In the genomic region with DNA sequence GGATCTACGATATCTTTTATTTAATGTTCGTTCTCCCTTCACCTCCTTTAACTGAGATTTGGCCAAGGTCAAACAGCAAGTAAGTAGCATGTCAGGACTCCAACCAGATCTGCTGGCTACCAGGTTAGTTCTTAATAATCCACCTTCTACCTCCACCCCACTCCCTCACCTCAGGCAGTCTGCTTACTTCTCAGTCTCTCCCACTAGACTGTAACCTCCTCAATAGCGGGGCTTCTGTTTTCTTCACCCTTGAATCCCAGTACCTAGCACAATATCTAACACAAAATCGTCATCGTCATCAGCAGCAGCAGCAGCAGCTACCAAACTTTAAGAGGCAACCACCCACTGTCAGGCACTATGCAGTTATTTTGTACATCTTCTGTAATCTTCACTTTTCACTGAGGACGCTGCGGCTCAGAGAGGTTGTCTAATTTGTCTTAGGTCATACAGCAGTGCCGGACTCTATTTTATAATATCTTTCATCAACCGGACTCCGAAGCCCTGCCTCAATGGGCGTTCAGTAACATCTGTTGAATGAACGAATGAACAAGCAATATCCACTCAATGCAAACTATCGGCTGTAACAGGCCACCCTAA, we compare ENCODE assay signal across 7 cellular contexts. TPM values are rescaled to one million over a fixed set of nuclear protein-coding genes. Genes with fewer than 3 reads are reported as not detected.
DNase-seq lines count a peak whose midpoint lies in the region; ATAC-seq and TF ChIP-seq lines count a peak whose summit lies in the region.

No MANE protein-coding gene starts in this region.

- 14% methylated on average over 13 of the region's 13 CpGs for WGBS in hepatocyte (ENCODE audit: low lambda C conversion rate, missing lambda C conversion rate)
- 15% methylated on average over 13 of the region's 13 CpGs for WGBS in smooth muscle cell (ENCODE audit: low lambda C conversion rate)

- H3K4me3 ChIP-seq in HL-60 (replicated peaks; ENCODE audit: insufficient read depth, low read length) (peak overlapping the region; percentile 84), hepatocyte (peak overlapping the region; percentile 37), smooth muscle cell (peak overlapping the region; percentile 96)

- TF ChIP-seq CTCF in HL-60 (IDR thresholded peaks at IDR 0.05; ENCODE audit: insufficient read depth, low read length), result no peak
- no peak for TF ChIP-seq CTCF in VCaP (conservative IDR thresholded peaks at IDR 0.05)
- TF ChIP-seq CTCF in hepatocyte (IDR thresholded peaks at IDR 0.05; ENCODE audit: poor library complexity), result no peak
- TF ChIP-seq CTCF in smooth muscle cell (IDR thresholded peaks at IDR 0.05; ENCODE audit: borderline replicate concordance, insufficient read depth, poor library complexity, severe bottlenecking), result no peak

- no peaks in the 10 kb centered on the region for H3K9me3 ChIP-seq in hepatocyte (ENCODE audit: low read depth)
- no peaks in the 10 kb centered on the region for H3K9me3 ChIP-seq in smooth muscle cell (replicated peaks; ENCODE audit: low read depth)

- peak overlapping the region; percentile 77 for H3K4me2 ChIP-seq in hepatocyte
- peak overlapping the region; percentile 87 for H3K4me2 ChIP-seq in smooth muscle cell

- DNase-seq in HL-60 (ENCODE audit: low read depth in 1 of 2, low spot score in 1 of 2), result no peak
- no peak for DNase-seq in hepatocyte (ENCODE audit: low spot score)
- DNase-seq in smooth muscle cell (lab: John Stamatoyannopoulos, UW; ENCODE audit: unreplicated experiment), result no peak
- no peak for DNase-seq in stimulated activated CD4-positive, alpha-beta T cell treated with anti-CD3 and anti-CD28 coated beads, Interleukin-2, amount 100 ng/mL, for 48 hours
- no peak for DNase-seq in GM19240 (ENCODE audit: insufficient read length, low spot score)

- H3K27me3 ChIP-seq in HL-60 (ENCODE audit: insufficient read depth, poor library complexity, severe bottlenecking) (peaks cover 17% of the 10 kb centered on the region), hepatocyte (no peaks in the 10 kb centered on the region), smooth muscle cell (ENCODE audit: low read depth) (no peaks in the 10 kb centered on the region)

- peak overlapping the region; percentile 51 for H3K9ac ChIP-seq in smooth muscle cell (ENCODE audit: low read depth)

- peaks cover 15% of the 10 kb centered on the region for H3K4me1 ChIP-seq in hepatocyte (ENCODE audit: insufficient read depth)
- peaks cover 34% of the 10 kb centered on the region for H3K4me1 ChIP-seq in smooth muscle cell (ENCODE audit: low read depth)

- H2AFZ ChIP-seq in hepatocyte (peak overlapping the region; percentile 68), smooth muscle cell (ENCODE audit: low read depth) (peak overlapping the region; percentile 86)

- H4K20me1 ChIP-seq in hepatocyte (ENCODE audit: insufficient read depth, poor library complexity, severe bottlenecking), result peaks cover 20% of the 10 kb centered on the region
- H4K20me1 ChIP-seq in smooth muscle cell (ENCODE audit: low read depth), result peaks cover 33% of the 10 kb centered on the region

- no peaks in the 10 kb centered on the region for H3K9me2 ChIP-seq in hepatocyte (replicated peaks; ENCODE audit: insufficient read depth)

- ATAC-seq in GM21619 (IDR thresholded peaks at IDR 0.05; ENCODE audit: unreplicated experiment), result no peak

- H3K79me2 ChIP-seq in hepatocyte (peaks cover 35% of the 10 kb centered on the region), smooth muscle cell (ENCODE audit: low read depth) (peaks cover 40% of the 10 kb centered on the region)

- peaks cover 10% of the 10 kb centered on the region for H3F3A ChIP-seq in smooth muscle cell (ENCODE audit: low read depth)

- H3K27ac ChIP-seq in HL-60 (replicated peaks) (no peak overlapping the region), VCaP (peak overlapping the region; percentile 91), hepatocyte (peak overlapping the region; percentile 45), smooth muscle cell (ENCODE audit: low read depth) (peak overlapping the region; percentile 68)

- no peaks in the 10 kb centered on the region for H3K36me3 ChIP-seq in hepatocyte (replicated peaks; ENCODE audit: insufficient read depth, low read depth)
- H3K36me3 ChIP-seq in smooth muscle cell (ENCODE audit: low read depth), result no peaks in the 10 kb centered on the region

RNA-seq across cellular contexts. Expression of a gene that starts 0.9 kb away (rescaled TPM):
- total RNA-seq in hepatocyte (22.4 and 28.4 TPM in 2 replicates), smooth muscle cell (19.0 and 19.1 TPM in 2 replicates)
- polyA plus RNA-seq in hepatocyte (11.5 and 15.9 TPM in 2 replicates), smooth muscle cell (6.3 and 10.9 TPM in 2 replicates)

Comparison
In these comparisons a context has a peak if more than half of its experiments do, and no peak if none do; other contexts are left out.
1. H3K4me3 ChIP-seq: peak in every context shown above with its lines; median percentile 96 in smooth muscle cell; 84 in HL-60; 37 in hepatocyte.